In the genomic region with DNA sequence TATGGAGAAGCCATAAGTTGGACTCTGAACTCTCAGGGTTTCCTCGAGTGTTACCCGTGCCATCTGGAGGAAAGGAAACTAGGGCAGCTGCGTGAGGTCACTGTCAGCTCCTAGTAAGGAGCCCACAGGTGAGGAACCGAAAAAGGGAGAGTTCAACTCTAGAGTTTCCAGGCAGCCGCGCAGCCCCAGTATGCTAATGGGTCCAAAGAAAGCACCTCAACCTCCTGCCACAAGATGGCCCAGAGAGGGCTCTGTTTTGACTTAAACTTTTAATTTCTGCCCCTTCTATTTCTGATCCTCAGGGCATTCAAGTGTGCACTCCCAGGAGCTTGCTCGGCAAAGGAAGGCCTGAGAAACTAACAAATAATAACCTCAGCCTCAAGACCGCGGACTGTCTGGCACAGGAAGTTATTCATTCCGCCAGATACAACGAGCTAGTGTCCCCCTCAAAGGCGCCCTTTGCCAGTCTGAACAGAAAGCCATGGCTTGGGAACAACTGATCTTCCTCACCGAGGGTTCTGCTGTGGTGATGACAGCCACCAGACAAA, we compare ENCODE assay signal across 9 cellular contexts. TPM values are rescaled to one million over a fixed set of nuclear protein-coding genes. Genes with fewer than 3 reads are reported as not detected.
DNase-seq lines count a peak whose midpoint lies in the region; ATAC-seq, FAIRE-seq and TF ChIP-seq lines count a peak whose summit lies in the region.
"Had no signal": no experiment of that assay in that cellular context is flagged by ENCODE, and none has a peak within 500 bp of the region (broad histone marks: within the 10 kb centered on the region; RNA-seq: fewer than 3 reads in every experiment).

No MANE protein-coding gene starts in this region.

- WGBS in esophagus muscularis mucosa = 62% methylated on average over 10 of the region's 13 CpGs
- 32 to 43% methylated on average over 13 of the region's 13 CpGs for WGBS in pancreas, 2 donors

- H3K4me1 ChIP-seq in ACC112 (ENCODE audit: control insufficient read depth, insufficient read depth, low read length, unreplicated experiment) (peaks cover 66% of the 10 kb centered on the region), esophagus muscularis mucosa (peaks cover 85 to 99% (median 94%) of the 10 kb centered on the region in 4 donors), pancreas (peaks cover 61 to 79% (median 78%) of the 10 kb centered on the region in 3 donors)

- intact Hi-C loops in esophagus muscularis mucosa (cut with DNase I) = no loop called here
- intact Hi-C loops in pancreas (cut with DNase I) = no loop called here

- TF ChIP-seq EP300 in esophagus muscularis mucosa (IDR thresholded peaks at IDR 0.05) = no peak

- H3K9me3 ChIP-seq in esophagus muscularis mucosa (no peaks in the 10 kb centered on the region), pancreas (no peaks in the 10 kb centered on the region)

- FAIRE-seq in RCC 7860 (lab: Jason Lieb, UNC) = no peak
- FAIRE-seq in pancreas (lab: Jason Lieb, UNC) = no peak
- FAIRE-seq: endometrium had no signal

- ATAC-seq in GM18511 (IDR thresholded peaks at IDR 0.05; ENCODE audit: unreplicated experiment) (peak; percentile 92), HG02970 (IDR thresholded peaks at IDR 0.05; ENCODE audit: low FRiP score, unreplicated experiment) (peak; percentile 89), pancreas (peak; percentile 51 to 63 (median 54))

- DNase-seq in RCC 7860 (ENCODE audit: low spot score) = peak; percentile 15
- peak; percentile 87 for DNase-seq in esophagus muscularis mucosa (ENCODE audit: extremely low spot score)
- DNase-seq in pancreas = peak in 3 of 6 donors; percentile 39 to 58 (median 51)
- DNase-seq in ureter (ENCODE audit: low spot score) = no peak
- DNase-seq in NCI-H2227 treated with DMSO at 0.1 percent for 48 hours (lab: John Stamatoyannopoulos, UW) = no peak

- no peaks in the 10 kb centered on the region for H3K27me3 ChIP-seq in ACC112 (ENCODE audit: insufficient read depth, low read length)
- H3K27me3 ChIP-seq in esophagus muscularis mucosa = no peaks in the 10 kb centered on the region
- no peaks in the 10 kb centered on the region for H3K27me3 ChIP-seq in pancreas

- no peak overlapping the region for H2AFZ ChIP-seq in ACC112 (ENCODE audit: low read length, unreplicated experiment)

- TF ChIP-seq CTCF in esophagus muscularis mucosa (IDR thresholded peaks at IDR 0.05) (no peak), pancreas (IDR thresholded peaks at IDR 0.05) (no peak)

- H3K4me3 ChIP-seq in ACC112 (ENCODE audit: low read depth, low read length) (no peak overlapping the region), esophagus muscularis mucosa (peak overlapping the region in 1 of 4 donors; percentile 10), pancreas (peak overlapping the region in 1 of 4 donors; percentile 8)

- H3K36me3 ChIP-seq in ACC112 (ENCODE audit: insufficient read depth, low read length) (peaks cover 11% of the 10 kb centered on the region; the same call in 1 of the 2 replicates), esophagus muscularis mucosa (peaks cover 0 to 11% (median 10%) of the 10 kb centered on the region in 4 donors), pancreas (no peaks in the 10 kb centered on the region)

- peaks cover 92% of the 10 kb centered on the region for H3K79me2 ChIP-seq in ACC112 (ENCODE audit: control insufficient read depth, insufficient read depth, low read length, unreplicated experiment)

- H3K27ac ChIP-seq in ACC112 (ENCODE audit: low read depth, low read length) (peak overlapping the region; percentile 83), esophagus muscularis mucosa (replicated peaks in 1 of 4) (peak overlapping the region; percentile 61 to 74 (median 73)), pancreas (peak overlapping the region; percentile 44 to 88 (median 66))

- TF ChIP-seq POLR2A in esophagus muscularis mucosa (IDR thresholded peaks at IDR 0.05; ENCODE audit: low read depth) = no peak

RNA-seq across cellular contexts. Expression of a gene that starts 13.9 kb away (rescaled TPM):
- total RNA-seq in esophagus muscularis mucosa = 100 to 1,000 TPM in 2 of 4 donors, 10 to 100 TPM in 2; 89.3 to 118 (median 106) TPM
- 100 to 1,000 TPM in 1 of 6 donors, 10 to 100 TPM in 5; 65.4 to 123 (median 73.3) TPM for total RNA-seq in pancreas
- 10 to 100 TPM; 36.8 to 50.7 TPM for polyA plus RNA-seq in pancreas
- total RNA-seq in ureter = 228 TPM

RNA-seq across cellular contexts. Expression of a gene that starts 51.5 kb away (rescaled TPM):
- total RNA-seq in esophagus muscularis mucosa (10 to 100 TPM; 29.6 to 44.4 (median 39.3) TPM), pancreas (10 to 100 TPM; 17.5 to 20.8 (median 19.2) TPM), ureter (47.2 TPM)
- polyA plus RNA-seq in pancreas = 10 to 100 TPM; 15.6 to 21.7 TPM

RNA-seq across cellular contexts. Expression of a gene that starts 51.8 kb away (rescaled TPM):
- 1 to 10 TPM; 2.0 to 2.2 (median 2.1) TPM for total RNA-seq in esophagus muscularis mucosa
- 10 to 100 TPM in 2 of 6 donors, 1 to 10 TPM in 4; 3.6 to 11.5 (median 7.3) TPM for total RNA-seq in pancreas
- polyA plus RNA-seq in pancreas = 10 to 100 TPM; 13.1 to 14.8 TPM
- 9.6 TPM for total RNA-seq in ureter

Comparison
In these comparisons a context has a peak if more than half of its experiments do, and no peak if none do; other contexts are left out.
1. DNase-seq: peak in RCC 7860 (single experiment) and esophagus muscularis mucosa (single experiment); none in ureter (single experiment) and NCI-H2227 treated with DMSO at 0.1 percent for 48 hours (single experiment).
2. Peak in every context shown above with its lines, with median percentiles within 50 percentile points of each other: H3K27ac ChIP-seq and ATAC-seq.